Comparison of ENCODE assay signal across 2 cellular contexts in genomic region chr6:22082278-22082677, GRCh38.
TF ChIP-seq lines count a peak whose summit lies in the region.

No MANE protein-coding gene starts in this region.

TF ChIP-seq in liver, 16 proteins besides CTCF, POLR2A, EP300 and RAD21 (continued from another document):
- TF ChIP-seq ATF3 (IDR thresholded peaks at IDR 0.05) (no peak), EGR1 (IDR thresholded peaks at IDR 0.05; ENCODE audit: low read depth in 2 of 2) (no peak), NR2F2 (IDR thresholded peaks at IDR 0.05) (no peak), TAF1 (conservative IDR thresholded peaks at IDR 0.05) (no peak), YY1 (IDR thresholded peaks at IDR 0.05) (no peak), SP1 (IDR thresholded peaks at IDR 0.05) (no peak), FOXA2 (IDR thresholded peaks at IDR 0.05) (peak; percentile 91)
- TF ChIP-seq, protein P1, sequence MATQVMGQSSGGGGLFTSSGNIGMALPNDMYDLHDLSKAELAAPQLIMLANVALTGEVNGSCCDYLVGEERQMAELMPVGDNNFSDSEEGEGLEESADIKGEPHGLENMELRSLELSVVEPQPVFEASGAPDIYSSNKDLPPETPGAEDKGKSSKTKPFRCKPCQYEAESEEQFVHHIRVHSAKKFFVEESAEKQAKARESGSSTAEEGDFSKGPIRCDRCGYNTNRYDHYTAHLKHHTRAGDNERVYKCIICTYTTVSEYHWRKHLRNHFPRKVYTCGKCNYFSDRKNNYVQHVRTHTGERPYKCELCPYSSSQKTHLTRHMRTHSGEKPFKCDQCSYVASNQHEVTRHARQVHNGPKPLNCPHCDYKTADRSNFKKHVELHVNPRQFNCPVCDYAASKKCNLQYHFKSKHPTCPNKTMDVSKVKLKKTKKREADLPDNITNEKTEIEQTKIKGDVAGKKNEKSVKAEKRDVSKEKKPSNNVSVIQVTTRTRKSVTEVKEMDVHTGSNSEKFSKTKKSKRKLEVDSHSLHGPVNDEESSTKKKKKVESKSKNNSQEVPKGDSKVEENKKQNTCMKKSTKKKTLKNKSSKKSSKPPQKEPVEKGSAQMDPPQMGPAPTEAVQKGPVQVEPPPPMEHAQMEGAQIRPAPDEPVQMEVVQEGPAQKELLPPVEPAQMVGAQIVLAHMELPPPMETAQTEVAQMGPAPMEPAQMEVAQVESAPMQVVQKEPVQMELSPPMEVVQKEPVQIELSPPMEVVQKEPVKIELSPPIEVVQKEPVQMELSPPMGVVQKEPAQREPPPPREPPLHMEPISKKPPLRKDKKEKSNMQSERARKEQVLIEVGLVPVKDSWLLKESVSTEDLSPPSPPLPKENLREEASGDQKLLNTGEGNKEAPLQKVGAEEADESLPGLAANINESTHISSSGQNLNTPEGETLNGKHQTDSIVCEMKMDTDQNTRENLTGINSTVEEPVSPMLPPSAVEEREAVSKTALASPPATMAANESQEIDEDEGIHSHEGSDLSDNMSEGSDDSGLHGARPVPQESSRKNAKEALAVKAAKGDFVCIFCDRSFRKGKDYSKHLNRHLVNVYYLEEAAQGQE (IDR thresholded peaks at IDR 0.05) = no peak

TF ChIP-seq in HepG2, 621 proteins besides CTCF, POLR2A, EP300 and RAD21 (continued from another document):
- TF ChIP-seq, protein P2, sequence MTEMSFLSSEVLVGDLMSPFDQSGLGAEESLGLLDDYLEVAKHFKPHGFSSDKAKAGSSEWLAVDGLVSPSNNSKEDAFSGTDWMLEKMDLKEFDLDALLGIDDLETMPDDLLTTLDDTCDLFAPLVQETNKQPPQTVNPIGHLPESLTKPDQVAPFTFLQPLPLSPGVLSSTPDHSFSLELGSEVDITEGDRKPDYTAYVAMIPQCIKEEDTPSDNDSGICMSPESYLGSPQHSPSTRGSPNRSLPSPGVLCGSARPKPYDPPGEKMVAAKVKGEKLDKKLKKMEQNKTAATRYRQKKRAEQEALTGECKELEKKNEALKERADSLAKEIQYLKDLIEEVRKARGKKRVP (CRISPR knock-in tag; IDR thresholded peaks at IDR 0.05) = no peak
- TF ChIP-seq SP140L (CRISPR knock-in tag; IDR thresholded peaks at IDR 0.05; ENCODE audit: borderline replicate concordance) (no peak), ATF7 (IDR thresholded peaks at IDR 0.05) (no peak), ATF7 (CRISPR knock-in tag; IDR thresholded peaks at IDR 0.05) (no peak), SP1 (IDR thresholded peaks at IDR 0.05) (no peak), SP1 (CRISPR knock-in tag; IDR thresholded peaks at IDR 0.05) (no peak), GZF1 (CRISPR knock-in tag; IDR thresholded peaks at IDR 0.05) (no peak), ZKSCAN5 (CRISPR knock-in tag; IDR thresholded peaks at IDR 0.05) (no peak), ARNTL (CRISPR knock-in tag; IDR thresholded peaks at IDR 0.05) (no peak), MTA3 (CRISPR knock-in tag; IDR thresholded peaks at IDR 0.05) (no peak), RBAK (CRISPR knock-in tag; IDR thresholded peaks at IDR 0.05) (no peak), PHF20 (CRISPR knock-in tag; IDR thresholded peaks at IDR 0.05) (no peak), MXD1 (CRISPR knock-in tag; IDR thresholded peaks at IDR 0.05) (no peak), ATF3 (CRISPR knock-in tag; IDR thresholded peaks at IDR 0.05) (no peak), ZBTB8A (CRISPR knock-in tag; IDR thresholded peaks at IDR 0.05; ENCODE audit: borderline replicate concordance, low read depth) (no peak), SNAI1 (CRISPR knock-in tag; IDR thresholded peaks at IDR 0.05; ENCODE audit: borderline replicate concordance) (no peak), SOX5 (CRISPR knock-in tag; IDR thresholded peaks at IDR 0.05; ENCODE audit: borderline replicate concordance) (no peak)
